14 cellular contexts compared by ENCODE assay signal in genomic region chr12:52250048-52250990, GRCh38. TPM values are rescaled to one million over a fixed set of nuclear protein-coding genes. Genes with fewer than 3 reads are reported as not detected.
DNase-seq lines count a peak whose midpoint lies in the region; ATAC-seq and TF ChIP-seq lines count a peak whose summit lies in the region.
"Had no signal": no experiment of that assay in that cellular context is flagged by ENCODE, and none has a peak within 500 bp of the region (broad histone marks: within the 10 kb centered on the region; RNA-seq: fewer than 3 reads in every experiment).

No MANE protein-coding gene starts in this region.

- H3K36me3 ChIP-seq in iPS-15b (ENCODE audit: control insufficient read depth, insufficient read depth, low read length): peaks cover 2% of the 10 kb centered on the region
- H3K36me3 ChIP-seq in sigmoid colon: no peaks in the 10 kb centered on the region
- H3K36me3 ChIP-seq: gastrocnemius medialis, ovary had no signal

- CTCF ChIA-PET in activated naive CD4-positive, alpha-beta T cell treated with anti-CD3 and anti-CD28 coated beads, Interleukin-2, amount 10 ng/mL, durations not matched to agents 7 days and 5 days (lab: Charles Lee): interaction anchor here (2.4 kb wide), 1 partner anchor 28 kb away, joined by 9 read pairs; no protein-coding TSS in a partner anchor

- TF ChIP-seq POLR2A in sigmoid colon (IDR thresholded peaks at IDR 0.05): no peak

- H3K4me3 ChIP-seq in iPS-15b (ENCODE audit: low read depth, low read length): peak overlapping the region; percentile 27
- no peak overlapping the region for H3K4me3 ChIP-seq in sigmoid colon
- H3K4me3 ChIP-seq: gastrocnemius medialis, left lung, ovary had no signal

- H3K27me3 ChIP-seq in iPS-15b (ENCODE audit: control insufficient read depth, insufficient read depth, low read length) (peaks cover 40% of the 10 kb centered on the region), sigmoid colon (peaks cover 0 to 4% (median 0%) of the 10 kb centered on the region in 3 donors)
- H3K27me3 ChIP-seq: ovary had no signal

- TF ChIP-seq EP300 in sigmoid colon (IDR thresholded peaks at IDR 0.05): no peak

- H3K4me3 Mint-ChIP-seq in activated naive CD4-positive, alpha-beta T cell treated with anti-CD3 and anti-CD28 coated beads, Interleukin-2, amount 10 ng/mL, durations not matched to agents 7 days and 5 days: no peak overlapping the region
- peak overlapping the region; percentile 48 for H3K4me3 Mint-ChIP-seq in activated T-helper 1 cell treated with anti-CD3 and anti-CD28 coated beads, Interleukin-12 subunit alpha, Interleukin-12 subunit beta, Interleukin-2, Interleukin-4 antibody, amounts not matched to agents 30 ng/mL and 10 ng/mL and 1 ng/mL, durations not matched to agents 14 hours and 24 hours and 36 hours

- H3K4me1 ChIP-seq in iPS-15b (ENCODE audit: control insufficient read depth, insufficient read depth, low read length): peaks cover 2% of the 10 kb centered on the region
- peaks cover 0 to 42% (median 30%) of the 10 kb centered on the region in 4 donors for H3K4me1 ChIP-seq in sigmoid colon

- no peak for ATAC-seq in HG02678 (IDR thresholded peaks at IDR 0.05; ENCODE audit: unreplicated experiment)
- ATAC-seq: gastrocnemius medialis, left lung had no signal

- 49 to 85% methylated on average over 52 of the region's 52 CpGs for WGBS in sigmoid colon, 2 donors

- DNase-seq in activated naive CD4-positive, alpha-beta T cell treated with anti-CD3 and anti-CD28 coated beads, Interleukin-2, amount 10 ng/mL, durations not matched to agents 7 days and 5 days: peak; percentile 18
- DNase-seq in activated naive CD4-positive, alpha-beta T cell treated with Interleukin-2 at 50 U/mL for 16 hours: no peak
- DNase-seq in activated T-helper 1 cell treated with anti-CD3 and anti-CD28 coated beads, Interleukin-12 subunit alpha, Interleukin-12 subunit beta, Interleukin-2, Interleukin-4 antibody, amounts not matched to agents 30 ng/mL and 10 ng/mL and 1 ng/mL, durations not matched to agents 14 hours and 24 hours and 36 hours (ENCODE audit: low spot score): no peak
- DNase-seq in sigmoid colon (peak; percentile 58), middle frontal gyrus (ENCODE audit: extremely low spot score, low spot score) (no peak), foreskin melanocyte (no peak)
- DNase-seq: effector CD8-positive, alpha-beta T cell; left lung; NCI-H1105 treated with DMSO at 0.1 percent for 48 hours had no signal

- peaks cover 20% of the 10 kb centered on the region for H3K36me3 Mint-ChIP-seq in activated naive CD4-positive, alpha-beta T cell treated with anti-CD3 and anti-CD28 coated beads, Interleukin-2, amount 10 ng/mL, durations not matched to agents 7 days and 5 days
- peaks cover 47% of the 10 kb centered on the region for H3K36me3 Mint-ChIP-seq in activated T-helper 1 cell treated with anti-CD3 and anti-CD28 coated beads, Interleukin-12 subunit alpha, Interleukin-12 subunit beta, Interleukin-2, Interleukin-4 antibody, amounts not matched to agents 30 ng/mL and 10 ng/mL and 1 ng/mL, durations not matched to agents 14 hours and 24 hours and 36 hours (ENCODE audit: low read depth)

- H3K27ac ChIP-seq in sigmoid colon: peak overlapping the region in 2 of 4 donors; percentile 82 to 84
- H3K27ac ChIP-seq: ovary had no signal

- H3K9ac ChIP-seq in iPS-15b (ENCODE audit: low read depth, low read length): no peak overlapping the region

- H3K27me3 Mint-ChIP-seq in activated naive CD4-positive, alpha-beta T cell treated with anti-CD3 and anti-CD28 coated beads, Interleukin-2, amount 10 ng/mL, durations not matched to agents 7 days and 5 days: peaks cover 45% of the 10 kb centered on the region
- peaks cover 1% of the 10 kb centered on the region for H3K27me3 Mint-ChIP-seq in activated T-helper 1 cell treated with anti-CD3 and anti-CD28 coated beads, Interleukin-12 subunit alpha, Interleukin-12 subunit beta, Interleukin-2, Interleukin-4 antibody, amounts not matched to agents 30 ng/mL and 10 ng/mL and 1 ng/mL, durations not matched to agents 14 hours and 24 hours and 36 hours (ENCODE audit: insufficient read depth)

- H3K9me3 Mint-ChIP-seq in activated naive CD4-positive, alpha-beta T cell treated with anti-CD3 and anti-CD28 coated beads, Interleukin-2, amount 10 ng/mL, durations not matched to agents 7 days and 5 days: peaks cover 3% of the 10 kb centered on the region
- peaks cover 7% of the 10 kb centered on the region for H3K9me3 Mint-ChIP-seq in activated T-helper 1 cell treated with anti-CD3 and anti-CD28 coated beads, Interleukin-12 subunit alpha, Interleukin-12 subunit beta, Interleukin-2, Interleukin-4 antibody, amounts not matched to agents 30 ng/mL and 10 ng/mL and 1 ng/mL, durations not matched to agents 14 hours and 24 hours and 36 hours

- TF ChIP-seq CTCF in sigmoid colon (IDR thresholded peaks at IDR 0.05): no peak

- peak overlapping the region; percentile 31 for H3K27ac Mint-ChIP-seq in activated naive CD4-positive, alpha-beta T cell treated with anti-CD3 and anti-CD28 coated beads, Interleukin-2, amount 10 ng/mL, durations not matched to agents 7 days and 5 days
- peak overlapping the region; percentile 72 for H3K27ac Mint-ChIP-seq in activated T-helper 1 cell treated with anti-CD3 and anti-CD28 coated beads, Interleukin-12 subunit alpha, Interleukin-12 subunit beta, Interleukin-2, Interleukin-4 antibody, amounts not matched to agents 30 ng/mL and 10 ng/mL and 1 ng/mL, durations not matched to agents 14 hours and 24 hours and 36 hours

- intact Hi-C loops in activated T-helper 1 cell treated with anti-CD3 and anti-CD28 coated beads, Interleukin-12 subunit alpha, Interleukin-12 subunit beta, Interleukin-2, Interleukin-4 antibody, amounts not matched to agents 30 ng/mL and 10 ng/mL and 1 ng/mL, durations not matched to agents 14 hours and 24 hours and 36 hours (cut with micrococcal nuclease): loop anchor here (5.0 kb wide), 1 partner anchor 218 kb away; no protein-coding TSS in a partner anchor
- intact Hi-C loops in sigmoid colon (cut with DNase I): no loop called here

- peaks cover 74% of the 10 kb centered on the region for H3K4me1 Mint-ChIP-seq in activated naive CD4-positive, alpha-beta T cell treated with anti-CD3 and anti-CD28 coated beads, Interleukin-2, amount 10 ng/mL, durations not matched to agents 7 days and 5 days
- peaks cover 79% of the 10 kb centered on the region for H3K4me1 Mint-ChIP-seq in activated T-helper 1 cell treated with anti-CD3 and anti-CD28 coated beads, Interleukin-12 subunit alpha, Interleukin-12 subunit beta, Interleukin-2, Interleukin-4 antibody, amounts not matched to agents 30 ng/mL and 10 ng/mL and 1 ng/mL, durations not matched to agents 14 hours and 24 hours and 36 hours (ENCODE audit: low read depth)

- H3K9me3 ChIP-seq in iPS-15b (ENCODE audit: control insufficient read depth, insufficient read depth, low read length) (no peaks in the 10 kb centered on the region), sigmoid colon (no peaks in the 10 kb centered on the region)
- H3K9me3 ChIP-seq: gastrocnemius medialis, left lung, ovary had no signal

RNA-seq across cellular contexts. Expression of gene KRT7, which starts 17.3 kb away (rescaled TPM):
- total RNA-seq in activated T-helper 1 cell treated with anti-CD3 and anti-CD28 coated beads, Interleukin-12 subunit alpha, Interleukin-12 subunit beta, Interleukin-2, Interleukin-4 antibody, amounts not matched to agents 30 ng/mL and 10 ng/mL and 1 ng/mL, durations not matched to agents 14 hours and 24 hours and 36 hours: 15.5 and 21.2 TPM in 2 replicates
- 1 to 10 TPM in 1 of 4 donors, under 1 TPM in 1, not detected in 2; 0.27 to 3.2 TPM for total RNA-seq in sigmoid colon
- polyA plus RNA-seq in sigmoid colon: 10 to 100 TPM in 1 of 3 donors, 1 to 10 TPM in 2; 1.2 to 12.0 (median 2.4) TPM

RNA-seq across cellular contexts. Expression of gene KRT86, which starts 24.1 kb away (rescaled TPM):
- total RNA-seq in activated T-helper 1 cell treated with anti-CD3 and anti-CD28 coated beads, Interleukin-12 subunit alpha, Interleukin-12 subunit beta, Interleukin-2, Interleukin-4 antibody, amounts not matched to agents 30 ng/mL and 10 ng/mL and 1 ng/mL, durations not matched to agents 14 hours and 24 hours and 36 hours: 0.73 and 0.93 TPM in 2 replicates
- not detected for total RNA-seq in sigmoid colon
- under 1 TPM in 2 of 3 donors, not detected in 1; 0.25 to 0.60 TPM for polyA plus RNA-seq in sigmoid colon
- polyA plus RNA-seq: ovary had no signal

RNA-seq across cellular contexts. Expression of gene KRT81, which starts 41.0 kb away (rescaled TPM):
- not detected in 2 replicates for total RNA-seq in activated T-helper 1 cell treated with anti-CD3 and anti-CD28 coated beads, Interleukin-12 subunit alpha, Interleukin-12 subunit beta, Interleukin-2, Interleukin-4 antibody, amounts not matched to agents 30 ng/mL and 10 ng/mL and 1 ng/mL, durations not matched to agents 14 hours and 24 hours and 36 hours
- total RNA-seq in sigmoid colon: under 1 TPM in 1 of 4 donors, not detected in 3; 0.14 TPM
- under 1 TPM in 1 of 3 donors, not detected in 2; 0.17 TPM for polyA plus RNA-seq in sigmoid colon
- total RNA-seq: gastrocnemius medialis, HT-29, left lung had no signal
- polyA plus RNA-seq: ovary had no signal

RNA-seq across cellular contexts. Expression of gene KRT80, which starts 58.5 kb away (rescaled TPM):
- total RNA-seq in activated T-helper 1 cell treated with anti-CD3 and anti-CD28 coated beads, Interleukin-12 subunit alpha, Interleukin-12 subunit beta, Interleukin-2, Interleukin-4 antibody, amounts not matched to agents 30 ng/mL and 10 ng/mL and 1 ng/mL, durations not matched to agents 14 hours and 24 hours and 36 hours: not detected in 2 replicates
- not detected for total RNA-seq in sigmoid colon
- polyA plus RNA-seq in sigmoid colon: under 1 TPM in 2 of 3 donors, not detected in 1; under 0.01 to 0.34 TPM

Comparison
In these comparisons a context has a peak if more than half of its experiments do, and no peak if none do; other contexts are left out.
1. DNase-seq: peak in activated naive CD4-positive, alpha-beta T cell treated with anti-CD3 and anti-CD28 coated beads, Interleukin-2, amount 10 ng/mL, durations not matched to agents 7 days and 5 days (single experiment) and sigmoid colon (single experiment); none in activated naive CD4-positive, alpha-beta T cell treated with Interleukin-2 at 50 U/mL for 16 hours (single experiment), activated T-helper 1 cell treated with anti-CD3 and anti-CD28 coated beads, Interleukin-12 subunit alpha, Interleukin-12 subunit beta, Interleukin-2, Interleukin-4 antibody, amounts not matched to agents 30 ng/mL and 10 ng/mL and 1 ng/mL, durations not matched to agents 14 hours and 24 hours and 36 hours (single experiment), middle frontal gyrus (single experiment) and foreskin melanocyte (single experiment).